13 cellular contexts compared by ENCODE assay signal in genomic region chr13:111458739-111459138, GRCh38.
DNase-seq lines count a peak whose midpoint lies in the region; ATAC-seq, FAIRE-seq and TF ChIP-seq lines count a peak whose summit lies in the region.
"Had no signal": no experiment of that assay in that cellular context is flagged by ENCODE, and none has a peak within 500 bp of the region (broad histone marks: within the 10 kb centered on the region; RNA-seq: fewer than 3 reads in every experiment).

No MANE protein-coding gene starts in this region.

- H3K4me2 ChIP-seq in IMR-90 (ENCODE audit: low read depth, low read length) = no peak overlapping the region
- H3K4me2 ChIP-seq in H1 (ENCODE audit: insufficient read depth in 1 of 2, low read depth in 2 of 2, low read length in 2 of 2) = no peak overlapping the region
- no peak overlapping the region for H3K4me2 ChIP-seq in neuronal stem cell (ENCODE audit: insufficient read depth, low read length, poor library complexity, severe bottlenecking)
- H3K4me2 ChIP-seq in GM23338 = no peak overlapping the region
- H3K4me2 ChIP-seq: A549 had no signal

- H3K4ac ChIP-seq in IMR-90 (ENCODE audit: low read depth, low read length) = no peak overlapping the region
- H3K4ac ChIP-seq in H1 (replicated peaks; ENCODE audit: insufficient read length, low read depth, low read length) = no peak overlapping the region
- H3K4ac ChIP-seq in neuronal stem cell (ENCODE audit: low read length) = peak overlapping the region; percentile 61

- H2BK15ac ChIP-seq in IMR-90 (ENCODE audit: low read depth, low read length) (no peak overlapping the region), H1 (ENCODE audit: low read length) (no peak overlapping the region), neuronal stem cell (ENCODE audit: low read length) (peak overlapping the region; percentile 22)

- H3K36me3 ChIP-seq in IMR-90 (ENCODE audit: control insufficient read depth, insufficient read depth, low read length) (no peaks in the 10 kb centered on the region), H1 (ENCODE audit: control insufficient read depth in 2 of 4, insufficient read depth in 4 of 4, low read length in 3 of 4) (no peaks in the 10 kb centered on the region), neuronal stem cell (replicated peaks in 1 of 2; ENCODE audit: control insufficient read depth in 2 of 2, insufficient read depth in 2 of 2, low read length in 2 of 2) (no peaks in the 10 kb centered on the region), GM23338 (ENCODE audit: insufficient read depth) (no peaks in the 10 kb centered on the region)
- H3K36me3 ChIP-seq: BE2C had no signal

- BruUV-seq in IMR-90 (replicated peaks; lab: Mats Ljungman, UMichigan) = no TSS peak

- TF ChIP-seq RAD21 in IMR-90 (IDR thresholded peaks at IDR 0.05; ENCODE audit: low read length) (no peak), H1 (IDR thresholded peaks at IDR 0.05 in 1 of 2, conservative IDR thresholded peaks at IDR 0.05 in 1 of 2; ENCODE audit: low read depth in 2 of 2, low read length in 2 of 2) (no peak)

- no peak overlapping the region for H2AK5ac ChIP-seq in IMR-90 (ENCODE audit: low read depth, low read length)
- H2AK5ac ChIP-seq in H1 (ENCODE audit: low read depth, low read length) = no peak overlapping the region
- peak overlapping the region; percentile 82 for H2AK5ac ChIP-seq in neuronal stem cell (ENCODE audit: low read depth, low read length)

- H3K23ac ChIP-seq in IMR-90 (ENCODE audit: low read depth, low read length) (no peak overlapping the region), H1 (ENCODE audit: insufficient read length) (no peak overlapping the region), neuronal stem cell (ENCODE audit: low read depth, low read length, poor library complexity) (peak overlapping the region; percentile 8)

- no peak overlapping the region for H3K4me3 ChIP-seq in IMR-90 (ENCODE audit: insufficient read depth, low read depth, low read length)
- H3K4me3 ChIP-seq in H1 (ENCODE audit: extremely low read depth in 1 of 4, insufficient read depth in 2 of 4, low read depth in 3 of 4, low read length in 4 of 4) = no peak overlapping the region
- H3K4me3 ChIP-seq in neuronal stem cell (ENCODE audit: low read length in 2 of 2) = no peak overlapping the region
- H3K4me3 ChIP-seq in GM23338 = no peak overlapping the region
- H3K4me3 ChIP-seq: A549 had no signal

- TF ChIP-seq CTCF in IMR-90 (conservative IDR thresholded peaks at IDR 0.05; ENCODE audit: low read depth, low read length) (no peak), H1 (IDR thresholded peaks at IDR 0.05; ENCODE audit: control extremely low read depth in 1 of 3, insufficient read depth in 1 of 3, low read depth in 1 of 3, low read length in 3 of 3) (no peak), GM23338 (conservative IDR thresholded peaks at IDR 0.05; ENCODE audit: low read depth in 2 of 2) (no peak)

- H2BK20ac ChIP-seq in IMR-90 (ENCODE audit: low read depth, low read length) (no peak overlapping the region), H1 (ENCODE audit: low read length) (no peak overlapping the region)

- no peak for FAIRE-seq in H1 (lab: Jason Lieb, UNC)
- no peak for FAIRE-seq in frontal cortex (lab: Jason Lieb, UNC)
- FAIRE-seq: A549, H54 had no signal

- no peak overlapping the region for H2AK9ac ChIP-seq in IMR-90 (replicated peaks; ENCODE audit: low read depth, low read length, poor library complexity)

- no peak overlapping the region for H3K9ac ChIP-seq in IMR-90 (ENCODE audit: low read depth, low read length)
- no peak overlapping the region for H3K9ac ChIP-seq in H1 (replicated peaks in 1 of 4; ENCODE audit: extremely low read depth in 1 of 4, low read depth in 3 of 4, low read length in 3 of 4)
- no peak overlapping the region for H3K9ac ChIP-seq in neuronal stem cell (ENCODE audit: low read depth, low read length, poor library complexity)

- H3K79me2 ChIP-seq in H1 (ENCODE audit: control insufficient read depth in 1 of 2, insufficient read depth in 2 of 2, low read length in 2 of 2) (no peaks in the 10 kb centered on the region), GM23338 (replicated peaks; ENCODE audit: insufficient read depth) (no peaks in the 10 kb centered on the region)

- H3K4me1 ChIP-seq in IMR-90 (ENCODE audit: control insufficient read depth, insufficient read depth, low read length) (no peaks in the 10 kb centered on the region), H1 (replicated peaks in 1 of 4; ENCODE audit: control insufficient read depth in 3 of 4, insufficient read depth in 4 of 4, low read length in 3 of 4) (peaks cover 0 to 2% (median under 1%) of the 10 kb centered on the region in 4 experiments; a peak in 2 of 7 replicates), neuronal stem cell (ENCODE audit: control insufficient read depth in 2 of 2, insufficient read depth in 1 of 2, low read depth in 1 of 2, low read length in 2 of 2) (peaks cover 0 to 3% of the 10 kb centered on the region in 2 donors), GM23338 (ENCODE audit: insufficient read depth) (no peaks in the 10 kb centered on the region)
- H3K4me1 ChIP-seq: A549, BE2C, Caco-2 had no signal

- H3K9me1 ChIP-seq in IMR-90 (ENCODE audit: insufficient read depth, low read length) = no peaks in the 10 kb centered on the region

- H4K91ac ChIP-seq in IMR-90 (ENCODE audit: insufficient read depth, low read depth, low read length) = no peak overlapping the region
- no peak overlapping the region for H4K91ac ChIP-seq in H1 (replicated peaks; ENCODE audit: insufficient read length, low read length)
- no peak overlapping the region for H4K91ac ChIP-seq in neuronal stem cell (ENCODE audit: low read depth, low read length, poor library complexity)

- H4K8ac ChIP-seq in IMR-90 (ENCODE audit: low read depth in 2 of 2, low read length in 2 of 2) (no peak overlapping the region), H1 (ENCODE audit: extremely low read depth, insufficient read depth, low read length) (peak overlapping the region; percentile 31; the same call in 1 of the 2 replicates), neuronal stem cell (ENCODE audit: low read depth, low read length) (no peak overlapping the region)

- H3F3A ChIP-seq in GM23338 (replicated peaks; ENCODE audit: low read depth) = no peaks in the 10 kb centered on the region

- TF ChIP-seq POLR2A in IMR-90 (IDR thresholded peaks at IDR 0.05; ENCODE audit: low read depth, low read length) (no peak), H1 (IDR thresholded peaks at IDR 0.05; ENCODE audit: control extremely low read depth in 1 of 2, low read depth in 2 of 2, low read length in 2 of 2) (no peak)

- H2AFZ ChIP-seq in IMR-90 (replicated peaks; ENCODE audit: low read length, poor library complexity) (peak overlapping the region; percentile 14), H1 (ENCODE audit: low read length) (no peak overlapping the region), neuronal stem cell (ENCODE audit: low read length) (no peak overlapping the region), GM23338 (no peak overlapping the region)

- H3K9me2 ChIP-seq in GM23338 (ENCODE audit: insufficient read depth) = no peaks in the 10 kb centered on the region; the same call in 1 of the 2 replicates

- no peak overlapping the region for H2BK120ac ChIP-seq in IMR-90 (ENCODE audit: low read depth, low read length)
- H2BK120ac ChIP-seq in H1 (replicated peaks; ENCODE audit: low read depth, low read length) = no peak overlapping the region
- H2BK120ac ChIP-seq in neuronal stem cell (ENCODE audit: low read depth, low read length) = no peak overlapping the region

- no peak overlapping the region for H2BK5ac ChIP-seq in IMR-90 (ENCODE audit: low read depth, low read length, poor library complexity, severe bottlenecking)
- no peak overlapping the region for H2BK5ac ChIP-seq in H1 (ENCODE audit: low read depth, low read length)
- H2BK5ac ChIP-seq in neuronal stem cell (ENCODE audit: low read length) = no peak overlapping the region

- no peak overlapping the region for H3K56ac ChIP-seq in IMR-90 (ENCODE audit: extremely low read depth, insufficient read depth, low read length)
- no peak overlapping the region for H3K56ac ChIP-seq in H1 (replicated peaks; ENCODE audit: insufficient read length, low read depth, low read length)

- H2BK12ac ChIP-seq in H1 (ENCODE audit: low read depth, low read length) (no peak overlapping the region), neuronal stem cell (ENCODE audit: low read length) (no peak overlapping the region)

- H4K5ac ChIP-seq in IMR-90 (ENCODE audit: low read depth, low read length) (no peak overlapping the region), H1 (ENCODE audit: insufficient read length, low read depth, low read length) (no peak overlapping the region)

- H3K18ac ChIP-seq in IMR-90 (ENCODE audit: low read depth, low read length) = no peak overlapping the region
- H3K18ac ChIP-seq in H1 (ENCODE audit: extremely low read depth, low read length) = no peak overlapping the region
- H3K18ac ChIP-seq in neuronal stem cell (ENCODE audit: low read length) = peak overlapping the region; percentile 62

- H3K36me3 Mint-ChIP-seq in GM23338 (ENCODE audit: low read depth) = no peaks in the 10 kb centered on the region
- H3K36me3 Mint-ChIP-seq: CD8-positive, alpha-beta memory T cell had no signal

- WGBS in IMR-90 (ENCODE audit: extremely low coverage in 2 of 2, insufficient read length in 1 of 2), 2 experiments = 88% methylated on average over 1 of the region's 16 CpGs; no CpG with 5 or more reads in 1 of the 2 experiments
- 91% methylated on average over 16 of the region's 16 CpGs; no CpG with 5 or more reads in 1 of the 2 experiments for WGBS in H1 (ENCODE audit: extremely low coverage in 1 of 2, insufficient coverage in 1 of 2, insufficient read length in 1 of 2, insufficient replicate concordance in 2 of 2, low coverage in 1 of 2, low lambda C conversion rate in 2 of 2, missing lambda C conversion rate in 1 of 2), 2 experiments
- no CpG with 5 or more reads among the region's 16 CpGs for WGBS in neuronal stem cell (ENCODE audit: extremely low coverage in 2 of 2, insufficient read length in 2 of 2, insufficient replicate concordance in 1 of 2), 2 donors

- no peaks in the 10 kb centered on the region; the same call in 2 of the 3 replicates for H3K4me1 Mint-ChIP-seq in GM23338

- POLR2A ChIA-PET in IMR-90 (lab: Charles Lee; ENCODE audit: unreplicated experiment) (no interaction called here), H1 (lab: Charles Lee; ENCODE audit: partially characterized antibody) (no interaction called here)

- H3K27me3 ChIP-seq in IMR-90 (ENCODE audit: control insufficient read depth, insufficient read depth, low read length) = peaks cover 2% of the 10 kb centered on the region; the same call in 1 of the 2 replicates
- no peaks in the 10 kb centered on the region for H3K27me3 ChIP-seq in H1 (replicated peaks in 1 of 4; ENCODE audit: control insufficient read depth in 3 of 4, extremely low read depth in 1 of 4, insufficient read depth in 3 of 4, low read length in 3 of 4)
- peaks cover 0 to 27% (median 0%) of the 10 kb centered on the region in 3 experiments for H3K27me3 ChIP-seq in neuronal stem cell (ENCODE audit: control insufficient read depth in 3 of 3, insufficient read depth in 3 of 3, low read depth in 1 of 3, low read length in 3 of 3)
- no peaks in the 10 kb centered on the region for H3K27me3 ChIP-seq in GM23338 (ENCODE audit: insufficient read depth)

- DNase-seq in IMR-90 (no peak), H1 (ENCODE audit: low read depth in 1 of 2, low spot score in 2 of 2) (no peak), neuronal stem cell (ENCODE audit: low spot score) (no peak), occipital lobe (lab: John Stamatoyannopoulos, UW) (no peak), GM23338 (ENCODE audit: low spot score) (no peak), frontal cortex (ENCODE audit: low spot score in 2 of 2) (no peak)
- DNase-seq: BE2C; Caco-2; CD8-positive, alpha-beta memory T cell; GF-D8 had no signal

- intact Hi-C loops in IMR-90 (cut with micrococcal nuclease) = no loop called here

- TF ChIP-seq EP300 in H1 (IDR thresholded peaks at IDR 0.05; ENCODE audit: borderline replicate concordance in 1 of 2, low read depth in 2 of 2, low read length in 2 of 2) = no peak

- no peaks in the 10 kb centered on the region for H4K20me1 ChIP-seq in IMR-90 (ENCODE audit: insufficient read depth, low read length)
- H4K20me1 ChIP-seq in H1 (replicated peaks in 1 of 2; ENCODE audit: control insufficient read depth in 1 of 2, insufficient read depth in 2 of 2, low read length in 2 of 2) = no peaks in the 10 kb centered on the region
- H4K20me1 ChIP-seq in GM23338 (replicated peaks; ENCODE audit: insufficient read depth) = no peaks in the 10 kb centered on the region

- no peak overlapping the region for H3K27ac ChIP-seq in IMR-90 (ENCODE audit: insufficient read depth, low read length)
- no peak overlapping the region for H3K27ac ChIP-seq in H1 (ENCODE audit: low read depth, low read length)
- H3K27ac ChIP-seq in neuronal stem cell (replicated peaks; ENCODE audit: low read length) = no peak overlapping the region
- H3K27ac ChIP-seq in GM23338 (ENCODE audit: low read depth) = no peak overlapping the region
- H3K27ac ChIP-seq: A549 had no signal

- CTCF ChIA-PET in IMR-90 (lab: Yijun Ruan, JAX) (no interaction called here), H1 (lab: Charles Lee; ENCODE audit: partially characterized antibody) (interaction anchor here (0.6 to 1.1 kb wide), 4 partner anchors 16 to 719 kb away, joined by 3 to 5 read pairs (median 4); no protein-coding TSS in a partner anchor)

- no peak for ATAC-seq in IMR-90 (ENCODE audit: low read depth)
- ATAC-seq in GM23338 = no peak
- ATAC-seq: A549, HCT116 had no signal

- H3K9me3 ChIP-seq in IMR-90 (ENCODE audit: control insufficient read depth, insufficient read depth, low read length) = no peaks in the 10 kb centered on the region
- peaks cover 0 to 9% of the 10 kb centered on the region in 2 experiments; a peak in 3 of 4 replicates for H3K9me3 ChIP-seq in H1 (ENCODE audit: insufficient read depth in 2 of 2, low read depth in 1 of 2, low read length in 1 of 2)
- peaks cover 0 to 5% of the 10 kb centered on the region in 2 donors for H3K9me3 ChIP-seq in neuronal stem cell (replicated peaks in 1 of 2; ENCODE audit: control insufficient read depth in 2 of 2, insufficient read depth in 1 of 2, low read depth in 1 of 2, low read length in 2 of 2)
- H3K9me3 ChIP-seq: A549, BE2C had no signal

- H3K14ac ChIP-seq in IMR-90 (replicated peaks; ENCODE audit: low read depth, low read length) (no peak overlapping the region), H1 (ENCODE audit: insufficient read length) (no peak overlapping the region), neuronal stem cell (ENCODE audit: low read length) (no peak overlapping the region)

- no peak overlapping the region for H3K27ac Mint-ChIP-seq in GM23338

- in situ Hi-C loops in IMR-90 (cut with MboI; ENCODE audit: low sequenced_read_pairs) = no loop called here

- H3K4me3 Mint-ChIP-seq in GM23338 = no peak overlapping the region
- H3K4me3 Mint-ChIP-seq: CD8-positive, alpha-beta memory T cell had no signal

- peaks cover 7% of the 10 kb centered on the region for H3K27me3 Mint-ChIP-seq in GM23338 (ENCODE audit: insufficient read depth, low read depth, poor library complexity)

- dilution Hi-C loops in IMR-90 (cut with HindIII; ENCODE audit: low sequenced_read_pairs, unreplicated experiment) = no loop called here

- no peaks in the 10 kb centered on the region for H3K79me1 ChIP-seq in IMR-90 (ENCODE audit: low read depth in 1 of 2, low read length in 2 of 2)
- H3K79me1 ChIP-seq in H1 (ENCODE audit: low read depth, low read length) = no peaks in the 10 kb centered on the region
- no peaks in the 10 kb centered on the region for H3K79me1 ChIP-seq in neuronal stem cell (ENCODE audit: low read depth, low read length)

- H3K23me2 ChIP-seq in H1 (ENCODE audit: low read depth, low read length) = no peaks in the 10 kb centered on the region

- peaks cover 6% of the 10 kb centered on the region; the same call in 1 of the 3 replicates for H3K9me3 Mint-ChIP-seq in GM23338
